Comparison of ENCODE assay signal across 1 cellular context in genomic region chr10:5052951-5053500, GRCh38. TPM values are rescaled to one million over a fixed set of nuclear protein-coding genes. Genes with fewer than 3 reads are reported as not detected.
"Had no signal": no experiment of that assay in that cellular context is flagged by ENCODE, and none has a peak within 500 bp of the region (broad histone marks: within the 10 kb centered on the region; RNA-seq: fewer than 3 reads in every experiment).

No MANE protein-coding gene starts in this region.

RNA-seq across cellular contexts. Expression of gene AKR1C3, which starts 41.2 kb away (rescaled TPM):
- total RNA-seq: G401 had no signal

RNA-seq across cellular contexts. Expression of gene AKR1C2, which starts 49.4 kb away (rescaled TPM):
- total RNA-seq: G401 had no signal
